Comparison of ENCODE assay signal across 20 cellular contexts in the genomic region with DNA sequence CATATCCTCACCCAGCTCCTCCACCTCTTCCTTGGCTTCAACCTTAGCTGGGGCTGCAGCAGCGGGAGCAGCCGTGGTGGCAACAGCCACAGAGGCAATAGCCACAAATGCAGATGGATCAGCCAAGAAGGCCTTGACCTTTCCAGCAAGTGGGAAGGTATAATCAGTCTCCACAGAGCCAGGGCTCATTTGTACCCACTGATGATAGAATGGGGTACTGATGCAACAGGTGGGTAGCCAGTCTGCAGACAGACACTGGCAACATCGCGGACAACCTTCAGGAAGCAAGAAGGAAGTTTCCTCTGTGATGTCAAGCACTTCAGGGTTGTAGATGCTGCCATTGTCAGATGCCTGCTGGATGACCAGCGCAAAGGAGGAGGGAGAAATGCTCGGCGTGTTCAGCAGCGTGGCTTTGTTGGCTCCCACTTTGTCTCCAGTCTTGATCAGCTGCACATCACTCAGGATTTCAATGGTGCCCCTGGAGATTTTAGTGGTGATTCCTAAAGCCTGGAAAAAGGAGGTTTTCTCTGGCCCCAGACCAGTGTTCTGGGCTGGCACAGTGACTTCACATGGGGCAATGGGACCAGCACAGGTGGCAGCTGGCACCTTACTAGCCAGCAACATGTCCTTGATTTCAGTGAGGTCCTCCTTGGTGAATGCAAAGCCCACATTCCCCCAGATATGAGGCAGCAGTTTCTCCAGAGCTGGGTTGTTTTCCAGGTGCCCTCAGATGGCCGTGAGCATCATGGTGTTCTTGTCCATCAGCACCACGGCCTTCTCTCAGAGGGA. TPM values are rescaled to one million over a fixed set of nuclear protein-coding genes. Genes with fewer than 3 reads are reported as not detected.
"Had no signal": no experiment of that assay in that cellular context is flagged by ENCODE, and none has a peak within 500 bp of the region (broad histone marks: within the 10 kb centered on the region; RNA-seq: fewer than 3 reads in every experiment).

No MANE protein-coding gene starts in this region.

- DNase-seq: activated CD4-positive, alpha-beta memory T cell treated with anti-CD3 and anti-CD28 coated beads, Interleukin-2, amount 10 ng/mL, durations not matched to agents 7 days and 5 days; activated CD4-positive, alpha-beta T cell treated with anti-CD3 and anti-CD28 coated beads for 48 hours; activated CD4-positive, CD25-positive, alpha-beta regulatory T cell treated with anti-CD3 and anti-CD28 coated beads, Interleukin-2, amount 50 U/mL, for 72 hours; activated gamma-delta T cell treated with Interleukin-2 at 50 U/mL for 16 hours; activated naive CD4-positive, alpha-beta T cell treated with anti-CD3 and anti-CD28 coated beads, Interleukin-2, amount 10 ng/mL, durations not matched to agents 7 days and 5 days; activated naive CD8-positive, alpha-beta T cell treated with anti-CD3 and anti-CD28 coated beads for 36 hours; central memory CD4-positive, alpha-beta T cell; IMR-90; KBM-7; NCI-H2081 treated with DMSO at 0.1 percent for 48 hours; T-helper 17 cell; T-helper 9 cell had no signal

- H3K4me3 Mint-ChIP-seq: activated CD4-positive, alpha-beta memory T cell treated with anti-CD3 and anti-CD28 coated beads, Interleukin-2, amount 10 ng/mL, durations not matched to agents 7 days and 5 days; activated naive CD4-positive, alpha-beta T cell treated with anti-CD3 and anti-CD28 coated beads, Interleukin-2, amount 10 ng/mL, durations not matched to agents 7 days and 5 days; activated naive CD8-positive, alpha-beta T cell treated with anti-CD3 and anti-CD28 coated beads for 36 hours; activated T-cell treated with anti-CD3 and anti-CD28 coated beads, Interleukin-2, amount 50 U/mL, for 72 hours; T-helper 17 cell; WTC11 had no signal

- H3K36me3 Mint-ChIP-seq: activated naive CD4-positive, alpha-beta T cell treated with anti-CD3 and anti-CD28 coated beads, Interleukin-2, amount 10 ng/mL, durations not matched to agents 7 days and 5 days; activated naive CD8-positive, alpha-beta T cell treated with anti-CD3 and anti-CD28 coated beads for 36 hours; WTC11 had no signal

- H3K27me3 Mint-ChIP-seq: activated naive CD8-positive, alpha-beta T cell treated with anti-CD3 and anti-CD28 coated beads for 36 hours had no signal

- H3K27ac Mint-ChIP-seq: activated CD4-positive, alpha-beta memory T cell treated with anti-CD3 and anti-CD28 coated beads, Interleukin-2, amount 10 ng/mL, durations not matched to agents 7 days and 5 days; activated naive CD4-positive, alpha-beta T cell treated with anti-CD3 and anti-CD28 coated beads, Interleukin-2, amount 10 ng/mL, durations not matched to agents 7 days and 5 days; activated naive CD8-positive, alpha-beta T cell treated with anti-CD3 and anti-CD28 coated beads for 36 hours; activated T-cell treated with anti-CD3 and anti-CD28 coated beads, Interleukin-2, amount 50 U/mL, for 72 hours; activated T-helper 2 cell treated with anti-CD3 and anti-CD28 coated beads, Interferon-gamma antibody, Interleukin-2, Interleukin-4, amounts not matched to agents 10 μg/mL and 5 μg/mL and 100 μg/mL, durations not matched to agents 14 hours and 24 hours and 36 hours; T-helper 17 cell; WTC11 had no signal

- H3K9me3 Mint-ChIP-seq: activated CD4-positive, alpha-beta memory T cell treated with anti-CD3 and anti-CD28 coated beads, Interleukin-2, amount 10 ng/mL, durations not matched to agents 7 days and 5 days; activated naive CD4-positive, alpha-beta T cell treated with anti-CD3 and anti-CD28 coated beads, Interleukin-2, amount 10 ng/mL, durations not matched to agents 7 days and 5 days; activated naive CD8-positive, alpha-beta T cell treated with anti-CD3 and anti-CD28 coated beads for 36 hours; activated T-cell treated with anti-CD3 and anti-CD28 coated beads, Interleukin-2, amount 50 U/mL, for 72 hours; activated T-helper 2 cell treated with anti-CD3 and anti-CD28 coated beads, Interferon-gamma antibody, Interleukin-2, Interleukin-4, amounts not matched to agents 10 μg/mL and 5 μg/mL and 100 μg/mL, durations not matched to agents 14 hours and 24 hours and 36 hours; WTC11 had no signal

- ATAC-seq: Panc1, T-helper 17 cell, WTC11 had no signal

RNA-seq across cellular contexts. Expression of a gene that starts 4.8 kb away (rescaled TPM):
- total RNA-seq: bronchial epithelial cell had no signal

RNA-seq across cellular contexts. Expression of a gene that starts 29.7 kb away (rescaled TPM):
- total RNA-seq: activated CD4-positive, alpha-beta memory T cell treated with anti-CD3 and anti-CD28 coated beads, Interleukin-2, amount 10 ng/mL, durations not matched to agents 7 days and 5 days; activated naive CD8-positive, alpha-beta T cell treated with anti-CD3 and anti-CD28 coated beads for 36 hours; activated T-cell treated with anti-CD3 and anti-CD28 coated beads, Interleukin-2, amount 50 U/mL, for 72 hours; bronchial epithelial cell; IMR-90; NCI-H460 had no signal

RNA-seq across cellular contexts. Expression of a gene that starts 38.3 kb away (rescaled TPM):
- total RNA-seq: activated CD4-positive, alpha-beta memory T cell treated with anti-CD3 and anti-CD28 coated beads, Interleukin-2, amount 10 ng/mL, durations not matched to agents 7 days and 5 days; activated CD8-positive, alpha-beta memory T cell treated with anti-CD3 and anti-CD28 coated beads for 36 hours; activated naive CD8-positive, alpha-beta T cell treated with anti-CD3 and anti-CD28 coated beads for 36 hours; activated T-cell treated with anti-CD3 and anti-CD28 coated beads, Interleukin-2, amount 50 U/mL, for 72 hours; activated T-helper 2 cell treated with anti-CD3 and anti-CD28 coated beads, Interferon-gamma antibody, Interleukin-2, Interleukin-4, amounts not matched to agents 10 μg/mL and 5 μg/mL and 100 μg/mL, durations not matched to agents 14 hours and 24 hours and 36 hours; bronchial epithelial cell; IMR-90; NCI-H460; SK-MEL-5; T-helper 17 cell; WTC11 had no signal
